In the genomic region with DNA sequence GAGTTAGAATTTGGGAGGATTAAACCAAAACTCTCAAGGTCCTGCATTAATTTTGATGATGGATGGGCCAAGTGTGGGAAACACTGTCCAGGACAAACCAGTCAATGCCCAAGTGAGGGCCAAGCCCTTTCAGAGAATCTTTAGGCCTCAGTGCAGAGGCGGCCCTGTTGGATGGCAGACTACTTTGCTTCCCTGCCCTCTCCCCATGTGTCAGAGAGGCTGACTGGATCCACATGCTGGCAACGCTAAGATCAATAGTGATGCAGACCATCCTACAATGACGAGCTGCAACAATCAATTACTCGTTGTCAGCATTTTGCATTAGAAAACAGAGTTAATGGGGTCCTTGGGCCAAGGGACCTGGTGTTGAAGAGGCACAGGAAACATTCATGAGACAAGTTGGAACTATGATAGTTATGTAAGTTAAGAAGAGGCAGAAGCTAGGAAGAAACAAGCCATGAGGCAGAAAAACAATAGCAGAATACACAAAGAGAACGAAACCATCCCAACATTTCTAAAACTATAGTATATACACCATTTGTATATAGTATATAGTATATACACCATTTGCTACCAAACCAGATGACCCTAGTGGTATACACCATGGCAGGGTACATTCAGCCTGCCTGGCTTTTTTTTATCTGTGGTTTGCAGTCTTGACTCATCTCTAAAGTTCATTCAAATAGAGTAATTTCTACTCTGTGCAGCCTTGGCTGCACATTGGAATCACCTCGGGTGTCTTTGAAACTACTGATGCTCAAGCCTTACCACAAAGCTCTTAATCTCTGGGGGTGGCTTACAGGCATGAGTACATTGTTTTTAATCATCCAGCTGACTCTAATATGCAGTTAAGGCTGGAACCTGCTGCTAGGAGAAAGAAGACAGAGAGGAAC, we compare ENCODE assay signal across 1 cellular context.
A peak's percentile ranks its signal among the peaks of the same experiment; 100 is the strongest.
TF ChIP-seq lines count a peak whose summit lies in the region.

No MANE protein-coding gene starts in this region.

TF ChIP-seq in Ishikawa, 13 proteins besides CTCF, POLR2A, EP300 and RAD21 (continued from another document):
- TF ChIP-seq, protein P1, sequence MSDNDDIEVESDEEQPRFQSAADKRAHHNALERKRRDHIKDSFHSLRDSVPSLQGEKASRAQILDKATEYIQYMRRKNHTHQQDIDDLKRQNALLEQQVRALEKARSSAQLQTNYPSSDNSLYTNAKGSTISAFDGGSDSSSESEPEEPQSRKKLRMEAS (IDR thresholded peaks at IDR 0.05), result no peak
- TF ChIP-seq ZBTB7A (IDR thresholded peaks at IDR 0.05; ENCODE audit: low read depth), result no peak
- no peak for TF ChIP-seq EGR1 (IDR thresholded peaks at IDR 0.05)
- peak; percentile 39; the same call in 1 of the 2 replicates for TF ChIP-seq TCF12 (IDR thresholded peaks at IDR 0.05; ENCODE audit: low read depth)
- TF ChIP-seq USF1 (IDR thresholded peaks at IDR 0.05), result no peak
- TF ChIP-seq NFIC (IDR thresholded peaks at IDR 0.05), result peak; percentile 26; the same call in 1 of the 2 replicates
- TF ChIP-seq CEBPB (IDR thresholded peaks at IDR 0.05), result no peak
